In genomic region chr7:139629392-139630082, GRCh38 we compare ENCODE assay signal across 15 cellular contexts.
DNase-seq lines count a peak whose midpoint lies in the region; ATAC-seq, FAIRE-seq and TF ChIP-seq lines count a peak whose summit lies in the region.
"Had no signal": no experiment of that assay in that cellular context is flagged by ENCODE, and none has a peak within 500 bp of the region (broad histone marks: within the 10 kb centered on the region; RNA-seq: fewer than 3 reads in every experiment).

No MANE protein-coding gene starts in this region.

- no peak for TF ChIP-seq POLR2A in K562 (conservative IDR thresholded peaks at IDR 0.05)

- no peak for FAIRE-seq in K562 (lab: Jason Lieb, UNC)
- FAIRE-seq: small intestine had no signal

- H3K4me1 Mint-ChIP-seq in activated T-cell treated with anti-CD3 and anti-CD28 coated beads, Interleukin-2, amount 50 U/mL, for 24 hours (ENCODE audit: low read depth) = peaks cover 71% of the 10 kb centered on the region
- peaks cover 46 to 55% of the 10 kb centered on the region in 2 donors for H3K4me1 Mint-ChIP-seq in natural killer cell

- H3K4me3 ChIP-seq in GM23248 (no peak overlapping the region), K562 (no peak overlapping the region)

- H3K36me3 Mint-ChIP-seq in activated T-cell treated with anti-CD3 and anti-CD28 coated beads, Interleukin-2, amount 50 U/mL, for 24 hours (ENCODE audit: low read depth) = peaks cover 76% of the 10 kb centered on the region
- peaks cover 20% of the 10 kb centered on the region for H3K36me3 Mint-ChIP-seq in natural killer cell

- H2AFZ ChIP-seq in GM23248 = no peak overlapping the region
- H2AFZ ChIP-seq in K562 (ENCODE audit: low read depth, low read length) = no peak overlapping the region

- in situ Hi-C loops in GM23248 (cut with MboI) = loop anchor here (25.0 kb wide), 1 partner anchor 708 kb away; no protein-coding TSS in a partner anchor
- in situ Hi-C loops in K562 (cut with MboI) = no loop called here

- H3K9me3 Mint-ChIP-seq in activated T-cell treated with anti-CD3 and anti-CD28 coated beads, Interleukin-2, amount 50 U/mL, for 24 hours = no peaks in the 10 kb centered on the region
- H3K9me3 Mint-ChIP-seq in natural killer cell = no peaks in the 10 kb centered on the region
- H3K9me3 Mint-ChIP-seq: activated T-helper 2 cell treated with anti-CD3 and anti-CD28 coated beads, Interferon-gamma antibody, Interleukin-2, Interleukin-4, amounts not matched to agents 10 μg/mL and 5 μg/mL and 100 μg/mL, durations not matched to agents 14 hours and 24 hours and 36 hours; stimulated activated naive CD8-positive, alpha-beta T cell treated with anti-CD3 and anti-CD28 coated beads, Interleukin-15, Interleukin-2, amounts not matched to agents 100 ng/mL and 50 ng/mL, for 24 hours had no signal

- peaks cover 23% of the 10 kb centered on the region; the same call in 1 of the 2 replicates for H3K79me2 ChIP-seq in GM23248 (ENCODE audit: insufficient read depth)
- no peaks in the 10 kb centered on the region for H3K79me2 ChIP-seq in K562 (ENCODE audit: control insufficient read depth, insufficient read depth, low read length)

- H3K9me2 ChIP-seq in GM23248 (ENCODE audit: insufficient read depth) = no peaks in the 10 kb centered on the region

- no peak overlapping the region for H3K9ac ChIP-seq in GM23248
- H3K9ac ChIP-seq in K562 (ENCODE audit: insufficient read depth in 1 of 2, low read depth in 2 of 2, low read length in 2 of 2) = no peak overlapping the region; a peak in 1 of 4 replicates

- no peaks in the 10 kb centered on the region for H3F3A ChIP-seq in GM23248 (ENCODE audit: insufficient read depth)

- peaks cover 21% of the 10 kb centered on the region; the same call in 1 of the 2 replicates for H3K36me3 ChIP-seq in GM23248 (ENCODE audit: low read depth)
- peaks cover 23% of the 10 kb centered on the region for H3K36me3 ChIP-seq in K562 (ENCODE audit: control insufficient read depth, insufficient read depth, low read length)

- 74 to 75% methylated on average over 4 of the region's 4 CpGs for WGBS in GM23248 (ENCODE audit: low coverage in 1 of 2, low lambda C conversion rate in 2 of 2, missing lambda C conversion rate in 2 of 2), 2 experiments
- 68% methylated on average over 4 of the region's 4 CpGs for WGBS in K562 (ENCODE audit: insufficient coverage, low coverage, missing lambda C conversion rate)

- CTCF ChIA-PET in K562 (lab: Yijun Ruan, JAX; ENCODE audit: low intra/inter-chr PET ratio) = interaction anchor here (0.5 kb wide), 1 partner anchor 166 kb away, joined by 3 read pairs; no protein-coding TSS in a partner anchor

- no peaks in the 10 kb centered on the region for H3K9me1 ChIP-seq in K562 (ENCODE audit: control insufficient read depth, insufficient read depth, low read length)

- intact Hi-C loops in K562 (cut with micrococcal nuclease) (no loop called here), natural killer cell (cut with micrococcal nuclease) (no loop called here)

- H3K27ac Mint-ChIP-seq in activated T-cell treated with anti-CD3 and anti-CD28 coated beads, Interleukin-2, amount 50 U/mL, for 24 hours = peak overlapping the region; percentile 47
- H3K27ac Mint-ChIP-seq in natural killer cell = peak overlapping the region; percentile 64 to 69
- H3K27ac Mint-ChIP-seq: activated T-helper 2 cell treated with anti-CD3 and anti-CD28 coated beads, Interferon-gamma antibody, Interleukin-2, Interleukin-4, amounts not matched to agents 10 μg/mL and 5 μg/mL and 100 μg/mL, durations not matched to agents 14 hours and 24 hours and 36 hours had no signal

- ATAC-seq in K562 (peak; percentile 22; the same call in 2 of the 3 replicates), natural killer cell (no peak)

- H3K4me1 ChIP-seq in GM23248 (ENCODE audit: insufficient read depth) (no peaks in the 10 kb centered on the region), K562 (replicated peaks in 1 of 2; ENCODE audit: control insufficient read depth in 2 of 2, insufficient read depth in 2 of 2, low read length in 2 of 2) (peaks cover 13 to 20% of the 10 kb centered on the region in 2 experiments; a peak in 4 of 5 replicates)

- no peaks in the 10 kb centered on the region for H4K20me1 ChIP-seq in GM23248 (ENCODE audit: insufficient read depth)
- H4K20me1 ChIP-seq in K562 (replicated peaks; ENCODE audit: control insufficient read depth, insufficient read depth, low read length) = no peaks in the 10 kb centered on the region

- no peak for DNase-seq in activated T-cell treated with anti-CD3 and anti-CD28 coated beads, Interleukin-2, amount 50 U/mL, for 24 hours
- DNase-seq in activated T-cell treated with anti-CD3 and anti-CD28 coated beads, Interleukin-2, amount 50 U/mL, for 1 hour = no peak
- DNase-seq in GM23248 = peak; percentile 7
- DNase-seq in K562 (ENCODE audit: extremely low read depth in 1 of 4, low spot score in 3 of 4) = peak in 1 of 4 experiments; percentile 20
- DNase-seq in natural killer cell = no peak
- no peak for DNase-seq in NCI-H226
- no peak for DNase-seq in NCI-H748 (lab: John Stamatoyannopoulos, UW; ENCODE audit: unreplicated experiment)
- DNase-seq in hypothalamus (lab: John Stamatoyannopoulos, UW) = no peak
- DNase-seq: DMS 273 treated with DMSO at 0.1 percent for 48 hours, IMR-90, NCI-H1417 treated with DMSO at 0.1 percent for 48 hours, small intestine had no signal

- POLR2A ChIA-PET in K562 (lab: Yijun Ruan, JAX) = interaction anchor here (0.6 to 1.5 kb wide), 7 partner anchors 9 to 270 kb away, joined by 3 read pairs; partner anchors contain the start of gene LUC7L2

- TF ChIP-seq EP300 in K562 (IDR thresholded peaks at IDR 0.05; ENCODE audit: low read length) = no peak

- H3K9me3 ChIP-seq in GM23248 (ENCODE audit: low read depth) (no peaks in the 10 kb centered on the region), K562 (replicated peaks; ENCODE audit: control insufficient read depth, insufficient read depth, low read depth, low read length) (no peaks in the 10 kb centered on the region)

- BruUV-seq in K562 (replicated peaks; lab: Mats Ljungman, UMichigan) = no TSS peak

- no peak overlapping the region for H3K4me2 ChIP-seq in GM23248 (ENCODE audit: unreplicated experiment)
- no peak overlapping the region for H3K4me2 ChIP-seq in K562 (ENCODE audit: insufficient read depth, low read length)

- TF ChIP-seq CTCF in K562 (IDR thresholded peaks at IDR 0.05 in 2 of 3, conservative IDR thresholded peaks at IDR 0.05 in 1 of 3; ENCODE audit: insufficient read depth in 2 of 3, low read depth in 1 of 3, low read length in 3 of 3) = peak; percentile 21 to 30 (median 27); a peak in 4 of 6 replicates
- TF ChIP-seq CTCF in natural killer cell (IDR thresholded peaks at IDR 0.05) = no peak

- H3K27me3 ChIP-seq in GM23248 (replicated peaks; ENCODE audit: insufficient read depth) (no peaks in the 10 kb centered on the region), K562 (ENCODE audit: control insufficient read depth in 2 of 2, insufficient read depth in 2 of 2, low read length in 2 of 2) (no peaks in the 10 kb centered on the region)

- no peak overlapping the region for H3K27ac ChIP-seq in GM23248
- H3K27ac ChIP-seq in K562 (ENCODE audit: extremely low read depth, low read depth, low read length) = no peak overlapping the region

- no peaks in the 10 kb centered on the region for H3K27me3 Mint-ChIP-seq in activated T-cell treated with anti-CD3 and anti-CD28 coated beads, Interleukin-2, amount 50 U/mL, for 24 hours
- no peaks in the 10 kb centered on the region for H3K27me3 Mint-ChIP-seq in natural killer cell (ENCODE audit: low read depth in 2 of 2)
- H3K27me3 Mint-ChIP-seq: activated CD4-positive, alpha-beta T cell treated with anti-CD3 and anti-CD28 coated beads for 36 hours; stimulated activated naive CD8-positive, alpha-beta T cell treated with anti-CD3 and anti-CD28 coated beads, Interleukin-15, Interleukin-2, amounts not matched to agents 100 ng/mL and 50 ng/mL, for 24 hours had no signal

- no peak overlapping the region for H3K4me3 Mint-ChIP-seq in activated T-cell treated with anti-CD3 and anti-CD28 coated beads, Interleukin-2, amount 50 U/mL, for 24 hours
- no peak overlapping the region for H3K4me3 Mint-ChIP-seq in natural killer cell
- H3K4me3 Mint-ChIP-seq: stimulated activated naive CD8-positive, alpha-beta T cell treated with anti-CD3 and anti-CD28 coated beads, Interleukin-15, Interleukin-2, amounts not matched to agents 100 ng/mL and 50 ng/mL, for 24 hours had no signal

- TF ChIP-seq RAD21 in K562 (CRISPR knock-in tag; conservative IDR thresholded peaks at IDR 0.05 in 1 of 2, IDR thresholded peaks at IDR 0.05 in 1 of 2) = peak in 1 of 2 experiments; percentile 44; a peak in 2 of 4 replicates

TF ChIP-seq in K562, 482 proteins besides CTCF, POLR2A, EP300 and RAD21 (continues in another document):
- TF ChIP-seq USF2 (CRISPR knock-in tag; IDR thresholded peaks at IDR 0.05) = peak; percentile 50; the same call in 1 of the 2 replicates
- 0 out of 2 replicates have a peak, but pooled peaks have one; percentile 31 for TF ChIP-seq ZBTB9 (CRISPR knock-in tag; IDR thresholded peaks at IDR 0.05)
- TF ChIP-seq PTRF (tag; IDR thresholded peaks at IDR 0.05) = no peak
- no peak for TF ChIP-seq NFIC (IDR thresholded peaks at IDR 0.05)
- TF ChIP-seq MAX (CRISPR knock-in tag; IDR thresholded peaks at IDR 0.05) = 0 out of 2 replicates have a peak, but pooled peaks have one; percentile 19
- TF ChIP-seq GTF2E2 (tag; IDR thresholded peaks at IDR 0.05) = no peak
- TF ChIP-seq TCF3 (CRISPR knock-in tag; IDR thresholded peaks at IDR 0.05) = 0 out of 2 replicates have a peak, but pooled peaks have one; percentile 4
